ENCODE assay signal across 18 cellular contexts in genomic region chr2:23475036-23475435, GRCh38.
DNase-seq lines count a peak whose midpoint lies in the region; ATAC-seq and TF ChIP-seq lines count a peak whose summit lies in the region.
"Had no signal": no experiment of that assay in that cellular context is flagged by ENCODE, and none has a peak within 500 bp of the region (broad histone marks: within the 10 kb centered on the region; RNA-seq: fewer than 3 reads in every experiment).

No MANE protein-coding gene starts in this region.

- no peaks in the 10 kb centered on the region for H3K79me1 ChIP-seq in mesendoderm (ENCODE audit: low read length)

- no peak overlapping the region for H2BK120ac ChIP-seq in mesendoderm (ENCODE audit: low read depth, low read length)

- peak; percentile 28 for DNase-seq in activated effector memory CD4-positive, alpha-beta T cell treated with anti-CD3 and anti-CD28 coated beads, Interleukin-2, amount 50 U/mL, for 16 hours
- no peak for DNase-seq in activated effector memory CD4-positive, alpha-beta T cell treated with Interleukin-2 at 50 U/mL for 16 hours
- DNase-seq in WTC11 (ENCODE audit: low spot score) (no peak), mesendoderm (peak; percentile 85), NCI-H187 treated with DMSO at 0.1 percent for 48 hours (lab: John Stamatoyannopoulos, UW) (no peak), EL (no peak), smooth muscle cell (lab: John Stamatoyannopoulos, UW; ENCODE audit: unreplicated experiment) (no peak), ureter (ENCODE audit: low spot score) (no peak)
- DNase-seq: DMS53, Karpas-422, NCI-H1417, NCI-H1694 treated with DMSO at 0.1 percent for 48 hours, NCI-H226, NCI-H524, NCI-H774, OCI-M1, Right ventricle myocardium superior had no signal

- no peaks in the 10 kb centered on the region for H3K36me3 ChIP-seq in mesendoderm (ENCODE audit: control insufficient read depth, insufficient read depth, low read length)
- H3K36me3 ChIP-seq in smooth muscle cell (ENCODE audit: low read depth): no peaks in the 10 kb centered on the region

- no CpG with 5 or more reads among the region's 4 CpGs for WGBS in mesendoderm (ENCODE audit: extremely low coverage, insufficient coverage, low lambda C conversion rate)
- WGBS in smooth muscle cell (ENCODE audit: low lambda C conversion rate): 67% methylated on average over 4 of the region's 4 CpGs

- H3K9me3 ChIP-seq in smooth muscle cell (replicated peaks; ENCODE audit: low read depth): no peaks in the 10 kb centered on the region

- peaks cover 19% of the 10 kb centered on the region for H3K4me1 ChIP-seq in mesendoderm (ENCODE audit: control insufficient read depth, low read depth, low read length)
- H3K4me1 ChIP-seq in smooth muscle cell (ENCODE audit: low read depth): peaks cover 12% of the 10 kb centered on the region

- H3K79me2 ChIP-seq in mesendoderm (ENCODE audit: control insufficient read depth, insufficient read depth, low read length) (no peaks in the 10 kb centered on the region), smooth muscle cell (ENCODE audit: low read depth) (no peaks in the 10 kb centered on the region)

- no peak overlapping the region for H3K4me3 Mint-ChIP-seq in WTC11

- H3K4me3 ChIP-seq in mesendoderm (ENCODE audit: low read length): no peak overlapping the region
- no peak overlapping the region for H3K4me3 ChIP-seq in smooth muscle cell

- H3K4me2 ChIP-seq in mesendoderm (ENCODE audit: low read length) (no peak overlapping the region), smooth muscle cell (no peak overlapping the region)

- H3K4me1 Mint-ChIP-seq in WTC11: peaks cover 50% of the 10 kb centered on the region

- POLR2A ChIA-PET in WTC11 (lab: Charles Lee): no interaction called here

- TF ChIP-seq CTCF in WTC11 (IDR thresholded peaks at IDR 0.05) (no peak), smooth muscle cell (IDR thresholded peaks at IDR 0.05; ENCODE audit: borderline replicate concordance, insufficient read depth, poor library complexity, severe bottlenecking) (no peak)

- H4K20me1 ChIP-seq in smooth muscle cell (ENCODE audit: low read depth): no peaks in the 10 kb centered on the region

- no peaks in the 10 kb centered on the region; the same call in 1 of the 2 replicates for H3K36me3 Mint-ChIP-seq in WTC11

- CTCF ChIA-PET in WTC11 (lab: Charles Lee): interaction anchor here (0.7 to 1.4 kb wide), 3 partner anchors 14 to 145 kb away, joined by 3 to 4 read pairs (median 4); no protein-coding TSS in a partner anchor

- H2AK5ac ChIP-seq in mesendoderm (ENCODE audit: low read length): no peak overlapping the region

- H3K27ac Mint-ChIP-seq in WTC11: no peak overlapping the region

- H3K27me3 Mint-ChIP-seq in WTC11 (ENCODE audit: low read depth): peaks cover 27% of the 10 kb centered on the region

- no peak overlapping the region for H2BK5ac ChIP-seq in mesendoderm (ENCODE audit: low read length)

- no peak overlapping the region for H3K18ac ChIP-seq in mesendoderm (ENCODE audit: low read length)

- H3K27ac ChIP-seq in mesendoderm (ENCODE audit: low read depth, low read length) (no peak overlapping the region), smooth muscle cell (ENCODE audit: low read depth) (no peak overlapping the region)
- H3K27ac ChIP-seq: C4-2B had no signal

- H3K9ac ChIP-seq in mesendoderm (ENCODE audit: low read length) (no peak overlapping the region), smooth muscle cell (ENCODE audit: low read depth) (no peak overlapping the region)

- H2BK15ac ChIP-seq in mesendoderm (replicated peaks; ENCODE audit: low read depth): no peak overlapping the region

- no peak overlapping the region for H4K8ac ChIP-seq in mesendoderm (ENCODE audit: low read depth, low read length)

- no peak overlapping the region for H3K4ac ChIP-seq in mesendoderm (ENCODE audit: low read depth, low read length)

- H3K27me3 ChIP-seq in mesendoderm (ENCODE audit: insufficient read depth, low read length, poor library complexity) (no peaks in the 10 kb centered on the region), smooth muscle cell (ENCODE audit: low read depth) (no peaks in the 10 kb centered on the region)

- H3K23ac ChIP-seq in mesendoderm (ENCODE audit: low read length): no peak overlapping the region

- H2AFZ ChIP-seq in smooth muscle cell (ENCODE audit: low read depth): no peak overlapping the region

- no peak overlapping the region for H4K5ac ChIP-seq in mesendoderm (ENCODE audit: low read length)

- H3K56ac ChIP-seq in mesendoderm (ENCODE audit: low read length): no peak overlapping the region

- ATAC-seq in WTC11: peak; percentile 43

- H3K9me3 Mint-ChIP-seq in WTC11: peaks cover 5% of the 10 kb centered on the region

- no peaks in the 10 kb centered on the region for H3F3A ChIP-seq in smooth muscle cell (ENCODE audit: low read depth)

TF ChIP-seq in WTC11, 78 proteins besides CTCF, POLR2A, EP300 and RAD21:
- no peak for TF ChIP-seq ZNF232 (CRISPR knock-in tag; IDR thresholded peaks at IDR 0.05)
- no peak for TF ChIP-seq CREB1 (CRISPR knock-in tag; IDR thresholded peaks at IDR 0.05)
- no peak for TF ChIP-seq GRHL2 (CRISPR knock-in tag; IDR thresholded peaks at IDR 0.05; ENCODE audit: insufficient replicate concordance, severe bottlenecking)
- TF ChIP-seq PRRX2 (CRISPR knock-in tag; IDR thresholded peaks at IDR 0.05): no peak
- no peak for TF ChIP-seq USF1 (CRISPR knock-in tag; IDR thresholded peaks at IDR 0.05)

Comparison
In these comparisons a context has a peak if more than half of its experiments do, and no peak if none do; other contexts are left out.
1. DNase-seq: peak in activated effector memory CD4-positive, alpha-beta T cell treated with anti-CD3 and anti-CD28 coated beads, Interleukin-2, amount 50 U/mL, for 16 hours (single experiment) and mesendoderm (single experiment); none in activated effector memory CD4-positive, alpha-beta T cell treated with Interleukin-2 at 50 U/mL for 16 hours (single experiment), WTC11 (single experiment), NCI-H187 treated with DMSO at 0.1 percent for 48 hours (single experiment), EL (single experiment), smooth muscle cell (single experiment) and ureter (single experiment).